In the genomic region with DNA sequence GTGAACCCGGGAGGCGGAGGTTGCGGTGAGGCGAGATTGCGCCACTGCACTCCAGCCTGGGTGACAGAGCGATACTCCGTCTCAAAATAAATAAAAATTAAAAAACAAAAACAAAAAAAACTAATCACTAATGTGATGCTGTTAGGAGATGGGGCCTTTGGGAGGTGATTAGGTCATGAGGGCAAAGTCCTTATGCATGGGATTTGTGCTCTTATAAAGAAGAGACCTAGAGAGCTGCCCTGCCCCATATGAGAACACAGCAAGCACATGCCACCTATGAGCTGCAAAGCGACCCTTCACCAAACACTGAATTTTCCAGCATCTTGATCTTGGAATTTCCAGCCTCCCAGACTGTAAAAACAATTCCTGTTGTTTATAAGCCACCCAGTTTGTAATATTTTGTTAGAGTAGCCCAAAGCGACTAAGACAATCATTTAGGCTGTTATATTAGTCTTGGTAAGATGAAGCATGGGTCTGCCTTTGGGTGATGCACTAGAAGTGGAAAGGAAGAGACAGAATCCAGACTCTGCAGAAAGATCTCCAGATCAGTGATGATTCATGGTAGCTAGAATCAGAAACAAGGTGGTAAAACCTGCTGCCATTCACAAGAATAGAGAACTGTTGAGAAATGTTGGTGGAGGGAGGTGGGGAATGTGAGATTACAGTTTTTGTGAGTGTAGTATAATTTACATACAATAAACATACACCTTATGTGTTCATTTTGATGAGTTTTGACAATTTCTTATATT, we compare ENCODE assay signal across 14 cellular contexts. TPM values are rescaled to one million over a fixed set of nuclear protein-coding genes. Genes with fewer than 3 reads are reported as not detected.
"Had no signal": no experiment of that assay in that cellular context is flagged by ENCODE, and none has a peak within 500 bp of the region (broad histone marks: within the 10 kb centered on the region; RNA-seq: fewer than 3 reads in every experiment).

No MANE protein-coding gene starts in this region.

- H3K27ac ChIP-seq: epithelial cell of prostate, gastroesophageal sphincter, SK-N-MC had no signal

- H3K9me3 Mint-ChIP-seq: activated CD4-positive, alpha-beta T cell treated with anti-CD3 and anti-CD28 coated beads, Interleukin-2, amount 10 ng/mL, durations not matched to agents 7 days and 5 days; activated naive CD4-positive, alpha-beta T cell treated with anti-CD3 and anti-CD28 coated beads, Interleukin-2, amount 50 U/mL, for 72 hours; activated T-cell treated with anti-CD3 and anti-CD28 coated beads, Interleukin-2, amount 50 U/mL, for 4 hours; naive thymus-derived CD4-positive, alpha-beta T cell; T-helper 1 cell treated with Interleukin-12 subunit alpha and Interleukin-12 subunit beta and Interleukin-4 antibody, amounts not matched to agents 30 μg/mL and 1 μg/mL, for 36 hours had no signal

- H3K4me3 ChIP-seq: gastroesophageal sphincter, lung, right atrium auricular region, SK-N-MC, smooth muscle cell had no signal

- H3K36me3 ChIP-seq: right atrium auricular region had no signal

- H3K9me3 ChIP-seq: gastroesophageal sphincter, right atrium auricular region had no signal

- H3K36me3 Mint-ChIP-seq: activated naive CD4-positive, alpha-beta T cell treated with anti-CD3 and anti-CD28 coated beads, Interleukin-2, amount 50 U/mL, for 72 hours had no signal

- H3K27ac Mint-ChIP-seq: activated CD4-positive, alpha-beta T cell treated with anti-CD3 and anti-CD28 coated beads, Interleukin-2, amount 10 ng/mL, durations not matched to agents 7 days and 5 days; activated naive CD4-positive, alpha-beta T cell treated with anti-CD3 and anti-CD28 coated beads, Interleukin-2, amount 50 U/mL, for 72 hours; T-helper 1 cell treated with Interleukin-12 subunit alpha and Interleukin-12 subunit beta and Interleukin-4 antibody, amounts not matched to agents 30 μg/mL and 1 μg/mL, for 36 hours had no signal

- H3K4me3 Mint-ChIP-seq: activated CD4-positive, alpha-beta T cell treated with anti-CD3 and anti-CD28 coated beads, Interleukin-2, amount 10 ng/mL, durations not matched to agents 7 days and 5 days; activated T-cell treated with anti-CD3 and anti-CD28 coated beads, Interleukin-2, amount 50 U/mL, for 4 hours; naive thymus-derived CD4-positive, alpha-beta T cell; T-helper 1 cell treated with Interleukin-12 subunit alpha and Interleukin-12 subunit beta and Interleukin-4 antibody, amounts not matched to agents 30 μg/mL and 1 μg/mL, for 36 hours had no signal

- ATAC-seq: activated naive CD4-positive, alpha-beta T cell treated with anti-CD3 and anti-CD28 coated beads, Interleukin-2, amount 50 U/mL, for 72 hours; activated T-cell treated with anti-CD3 and anti-CD28 coated beads, Interleukin-2, amount 50 U/mL, for 4 hours; naive thymus-derived CD4-positive, alpha-beta T cell had no signal

- H3K27me3 Mint-ChIP-seq: activated CD4-positive, alpha-beta T cell treated with anti-CD3 and anti-CD28 coated beads, Interleukin-2, amount 10 ng/mL, durations not matched to agents 7 days and 5 days; naive thymus-derived CD4-positive, alpha-beta T cell had no signal

- H3K27me3 ChIP-seq: gastroesophageal sphincter, right atrium auricular region had no signal

- DNase-seq: activated CD4-positive, alpha-beta T cell treated with anti-CD3 and anti-CD28 coated beads, Interleukin-2, amount 10 ng/mL, durations not matched to agents 7 days and 5 days; activated CD4-positive, CD25-positive, alpha-beta regulatory T cell; activated effector memory CD4-positive, alpha-beta T cell treated with anti-CD3 and anti-CD28 coated beads, Interleukin-2, amount 50 U/mL, for 16 hours; activated T-cell treated with anti-CD3 and anti-CD28 coated beads, Interleukin-2, amount 50 U/mL, for 4 hours; kidney; naive thymus-derived CD4-positive, alpha-beta T cell had no signal

- H3K4me1 ChIP-seq: right atrium auricular region had no signal

- H3K4me1 Mint-ChIP-seq: activated CD4-positive, alpha-beta T cell treated with anti-CD3 and anti-CD28 coated beads, Interleukin-2, amount 10 ng/mL, durations not matched to agents 7 days and 5 days; naive thymus-derived CD4-positive, alpha-beta T cell had no signal

RNA-seq across cellular contexts. Expression of a gene that starts 26.2 kb away (rescaled TPM):
- polyA plus RNA-seq: naive thymus-derived CD4-positive, alpha-beta T cell; smooth muscle cell had no signal
